Comparison of ENCODE assay signal across 1 cellular context in the genomic region with DNA sequence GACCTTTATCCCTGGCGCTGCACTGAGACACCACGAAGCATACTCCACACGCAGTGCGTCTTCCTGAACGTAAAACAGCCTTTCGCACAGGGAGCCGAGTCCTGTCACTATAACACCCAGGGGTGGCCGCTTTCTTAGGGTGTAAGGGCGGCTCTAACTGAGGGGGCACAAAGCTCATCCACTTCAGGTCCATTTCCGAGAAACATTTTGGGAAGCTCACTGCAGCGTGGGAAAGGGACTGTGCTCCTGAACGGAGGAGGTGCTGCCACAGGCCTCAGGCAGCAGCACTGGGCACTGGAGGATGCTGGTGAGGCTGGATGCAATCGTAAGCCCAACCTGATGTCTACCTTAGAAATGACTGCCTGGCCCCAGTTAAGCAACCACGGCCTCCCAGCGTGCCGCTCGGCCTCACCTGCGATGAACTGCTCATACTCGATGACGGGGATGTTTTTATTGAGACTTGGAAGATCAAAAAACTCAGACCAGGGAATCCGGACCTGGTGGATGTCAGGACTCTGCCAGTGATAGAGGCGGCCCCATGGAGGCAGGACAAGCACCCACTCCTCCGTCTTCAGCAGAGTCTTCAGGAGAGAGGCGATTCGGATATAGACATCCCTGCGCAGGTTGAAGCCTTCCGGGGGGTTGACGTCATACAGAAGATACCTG.
TF ChIP-seq lines count a peak whose summit lies in the region.

No MANE protein-coding gene starts in this region.

TF ChIP-seq in SK-N-SH, 30 proteins besides CTCF, POLR2A, EP300 and RAD21 (continued from another document):
- TF ChIP-seq, protein P1, sequence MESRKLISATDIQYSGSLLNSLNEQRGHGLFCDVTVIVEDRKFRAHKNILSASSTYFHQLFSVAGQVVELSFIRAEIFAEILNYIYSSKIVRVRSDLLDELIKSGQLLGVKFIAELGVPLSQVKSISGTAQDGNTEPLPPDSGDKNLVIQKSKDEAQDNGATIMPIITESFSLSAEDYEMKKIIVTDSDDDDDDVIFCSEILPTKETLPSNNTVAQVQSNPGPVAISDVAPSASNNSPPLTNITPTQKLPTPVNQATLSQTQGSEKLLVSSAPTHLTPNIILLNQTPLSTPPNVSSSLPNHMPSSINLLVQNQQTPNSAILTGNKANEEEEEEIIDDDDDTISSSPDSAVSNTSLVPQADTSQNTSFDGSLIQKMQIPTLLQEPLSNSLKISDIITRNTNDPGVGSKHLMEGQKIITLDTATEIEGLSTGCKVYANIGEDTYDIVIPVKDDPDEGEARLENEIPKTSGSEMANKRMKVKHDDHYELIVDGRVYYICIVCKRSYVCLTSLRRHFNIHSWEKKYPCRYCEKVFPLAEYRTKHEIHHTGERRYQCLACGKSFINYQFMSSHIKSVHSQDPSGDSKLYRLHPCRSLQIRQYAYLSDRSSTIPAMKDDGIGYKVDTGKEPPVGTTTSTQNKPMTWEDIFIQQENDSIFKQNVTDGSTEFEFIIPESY (IDR thresholded peaks at IDR 0.05; ENCODE audit: borderline replicate concordance, low read depth) = no peak
- TF ChIP-seq TCF12 (IDR thresholded peaks at IDR 0.05) (no peak), FOXJ3 (CRISPR knock-in tag; IDR thresholded peaks at IDR 0.05) (no peak), NRF1 (IDR thresholded peaks at IDR 0.05; ENCODE audit: low read depth, low read length) (no peak), TEAD4 (IDR thresholded peaks at IDR 0.05; ENCODE audit: borderline replicate concordance, insufficient read depth) (no peak), ELF1 (IDR thresholded peaks at IDR 0.05) (no peak), FOXM1 (IDR thresholded peaks at IDR 0.05; ENCODE audit: low read depth) (no peak)
- TF ChIP-seq, protein P2, sequence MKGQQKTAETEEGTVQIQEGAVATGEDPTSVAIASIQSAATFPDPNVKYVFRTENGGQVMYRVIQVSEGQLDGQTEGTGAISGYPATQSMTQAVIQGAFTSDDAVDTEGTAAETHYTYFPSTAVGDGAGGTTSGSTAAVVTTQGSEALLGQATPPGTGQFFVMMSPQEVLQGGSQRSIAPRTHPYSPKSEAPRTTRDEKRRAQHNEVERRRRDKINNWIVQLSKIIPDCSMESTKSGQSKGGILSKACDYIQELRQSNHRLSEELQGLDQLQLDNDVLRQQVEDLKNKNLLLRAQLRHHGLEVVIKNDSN (IDR thresholded peaks at IDR 0.05; ENCODE audit: borderline replicate concordance, low read depth) = no peak
